In the genomic region with DNA sequence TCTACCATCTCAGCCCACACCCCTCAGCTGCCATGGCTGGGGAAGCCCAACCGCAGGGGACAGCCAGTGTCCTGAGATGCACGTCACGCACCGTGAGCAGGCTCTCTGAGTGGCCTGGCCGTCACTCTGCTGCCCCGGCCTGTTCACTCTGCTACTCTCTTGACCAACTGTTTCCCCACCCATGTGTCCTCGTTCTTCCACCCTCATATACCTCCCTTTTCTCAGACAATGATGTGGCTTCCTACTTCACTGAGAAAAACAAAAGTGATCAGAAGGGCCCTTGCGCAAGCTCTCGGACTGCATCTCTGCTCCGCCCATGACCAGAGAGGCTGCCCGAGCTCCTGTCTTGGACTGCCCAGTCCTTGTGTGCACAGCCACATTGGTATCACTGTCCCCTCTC, we compare ENCODE assay signal across 18 cellular contexts. TPM values are rescaled to one million over a fixed set of nuclear protein-coding genes. Genes with fewer than 3 reads are reported as not detected.
DNase-seq lines count a peak whose midpoint lies in the region; ATAC-seq and TF ChIP-seq lines count a peak whose summit lies in the region.
"Had no signal": no experiment of that assay in that cellular context is flagged by ENCODE, and none has a peak within 500 bp of the region (broad histone marks: within the 10 kb centered on the region; RNA-seq: fewer than 3 reads in every experiment).

No MANE protein-coding gene starts in this region.

- peak overlapping the region; percentile 76 to 78 for H3K27ac Mint-ChIP-seq in activated naive CD4-positive, alpha-beta T cell treated with anti-CD3 and anti-CD28 coated beads, Interleukin-2, amount 50 U/mL, for 72 hours
- peak overlapping the region; percentile 30 for H3K27ac Mint-ChIP-seq in activated B cell treated with CpG ODN at 0.5 μM for 24 hours
- H3K27ac Mint-ChIP-seq in glutamatergic neuron (ENCODE audit: unreplicated experiment), result peak overlapping the region; percentile 49
- H3K27ac Mint-ChIP-seq in stimulated activated memory B cell treated with anti-CD40 and anti-IgM and Interleukin-4, amounts not matched to agents 10 μg/mL and 1 μg/mL and 100 μg/mL, for 72 hours, result peak overlapping the region; percentile 7

- H3K4me1 Mint-ChIP-seq in activated B cell treated with CpG ODN at 0.5 μM for 24 hours, result peaks cover 3% of the 10 kb centered on the region
- H3K4me1 Mint-ChIP-seq in glutamatergic neuron (ENCODE audit: low read depth, unreplicated experiment), result peaks cover 34% of the 10 kb centered on the region
- H3K4me1 Mint-ChIP-seq in stimulated activated memory B cell treated with anti-CD40 and anti-IgM and Interleukin-4, amounts not matched to agents 10 μg/mL and 1 μg/mL and 100 μg/mL, for 72 hours, result peaks cover 7% of the 10 kb centered on the region

- no peaks in the 10 kb centered on the region for H3K27me3 Mint-ChIP-seq in activated B cell treated with CpG ODN at 0.5 μM for 24 hours
- peaks cover 3% of the 10 kb centered on the region for H3K27me3 Mint-ChIP-seq in glutamatergic neuron (ENCODE audit: unreplicated experiment)
- H3K27me3 Mint-ChIP-seq in stimulated activated memory B cell treated with anti-CD40 and anti-IgM and Interleukin-4, amounts not matched to agents 10 μg/mL and 1 μg/mL and 100 μg/mL, for 72 hours, result no peaks in the 10 kb centered on the region

- TF ChIP-seq CTCF in activated B cell treated with CpG ODN at 0.5 μM for 24 hours (IDR thresholded peaks at IDR 0.05) (no peak), glutamatergic neuron (IDR thresholded peaks at IDR 0.05; ENCODE audit: partially characterized antibody, unreplicated experiment) (no peak)

- no peak for ATAC-seq in activated naive CD4-positive, alpha-beta T cell treated with anti-CD3 and anti-CD28 coated beads, Interleukin-2, amount 50 U/mL, for 72 hours
- ATAC-seq in activated B cell treated with CpG ODN at 0.5 μM for 24 hours (ENCODE audit: low read depth) (no peak), GM21786 (IDR thresholded peaks at IDR 0.05; ENCODE audit: unreplicated experiment) (no peak), GM19324 (IDR thresholded peaks at IDR 0.05; ENCODE audit: low FRiP score, unreplicated experiment) (no peak)
- ATAC-seq in stimulated activated memory B cell treated with anti-CD40 and anti-IgM and Interleukin-4, amounts not matched to agents 10 μg/mL and 1 μg/mL and 100 μg/mL, for 72 hours, result peak; percentile 29
- ATAC-seq: GM12878 had no signal

- DNase-seq in activated naive CD4-positive, alpha-beta T cell treated with anti-CD3 and anti-CD28 coated beads, Interleukin-2, amount 50 U/mL, for 72 hours (ENCODE audit: low spot score in 2 of 2), result no peak
- no peak for DNase-seq in activated naive CD4-positive, alpha-beta T cell treated with Interleukin-2 at 50 U/mL for 16 hours
- DNase-seq in activated B cell treated with CpG ODN at 0.5 μM for 24 hours (no peak), glutamatergic neuron (no peak), AG08395 (ENCODE audit: low spot score) (no peak)
- DNase-seq: amygdala, caudate nucleus, DMS53, GOT3, MM.1S, NCI-H1436 treated with DMSO at 0.1 percent for 48 hours, NCI-H524 treated with DMSO at 0.1 percent for 48 hours, sigmoid colon, transverse colon had no signal

- H3K4me3 Mint-ChIP-seq in activated B cell treated with CpG ODN at 0.5 μM for 24 hours (no peak overlapping the region), glutamatergic neuron (ENCODE audit: unreplicated experiment) (no peak overlapping the region)
- no peak overlapping the region for H3K4me3 Mint-ChIP-seq in stimulated activated memory B cell treated with anti-CD40 and anti-IgM and Interleukin-4, amounts not matched to agents 10 μg/mL and 1 μg/mL and 100 μg/mL, for 72 hours

- POLR2A ChIA-PET in activated B cell treated with CpG ODN at 0.5 μM for 24 hours (lab: Charles Lee), result no interaction called here

- intact Hi-C loops in activated B cell treated with CpG ODN at 0.5 μM for 24 hours (cut with micrococcal nuclease), result no loop called here

- CTCF ChIA-PET in activated B cell treated with CpG ODN at 0.5 μM for 24 hours (lab: Charles Lee), result no interaction called here

- H3K36me3 Mint-ChIP-seq in activated naive CD4-positive, alpha-beta T cell treated with anti-CD3 and anti-CD28 coated beads, Interleukin-2, amount 50 U/mL, for 72 hours, result peaks cover 31 to 44% of the 10 kb centered on the region in 2 donors
- H3K36me3 Mint-ChIP-seq in activated B cell treated with CpG ODN at 0.5 μM for 24 hours (ENCODE audit: low read depth) (peaks cover 92% of the 10 kb centered on the region), glutamatergic neuron (ENCODE audit: unreplicated experiment) (peaks cover 16% of the 10 kb centered on the region)
- H3K36me3 Mint-ChIP-seq in stimulated activated memory B cell treated with anti-CD40 and anti-IgM and Interleukin-4, amounts not matched to agents 10 μg/mL and 1 μg/mL and 100 μg/mL, for 72 hours, result peaks cover 70% of the 10 kb centered on the region

- H3K9me3 Mint-ChIP-seq in activated naive CD4-positive, alpha-beta T cell treated with anti-CD3 and anti-CD28 coated beads, Interleukin-2, amount 50 U/mL, for 72 hours, result no peaks in the 10 kb centered on the region
- no peaks in the 10 kb centered on the region for H3K9me3 Mint-ChIP-seq in activated B cell treated with CpG ODN at 0.5 μM for 24 hours
- peaks cover 12% of the 10 kb centered on the region for H3K9me3 Mint-ChIP-seq in glutamatergic neuron (ENCODE audit: unreplicated experiment)
- no peaks in the 10 kb centered on the region for H3K9me3 Mint-ChIP-seq in stimulated activated memory B cell treated with anti-CD40 and anti-IgM and Interleukin-4, amounts not matched to agents 10 μg/mL and 1 μg/mL and 100 μg/mL, for 72 hours

RNA-seq across cellular contexts. Expression of a gene that starts 47.6 kb away (rescaled TPM):
- total RNA-seq in activated naive CD4-positive, alpha-beta T cell treated with anti-CD3 and anti-CD28 coated beads, Interleukin-2, amount 50 U/mL, for 72 hours, result 10 to 100 TPM; 59.4 to 60.2 TPM
- total RNA-seq in activated B cell treated with CpG ODN at 0.5 μM for 24 hours (94.0 and 96.5 TPM in 2 replicates), glutamatergic neuron (ENCODE audit: unreplicated experiment) (17.7 TPM)

Comparison
In these comparisons a context has a peak if more than half of its experiments do, and no peak if none do; other contexts are left out.
1. H3K27ac Mint-ChIP-seq: peak in every context shown above with its lines; median percentile 77 in activated naive CD4-positive, alpha-beta T cell treated with anti-CD3 and anti-CD28 coated beads, Interleukin-2, amount 50 U/mL, for 72 hours; 49 in glutamatergic neuron; 30 in activated B cell treated with CpG ODN at 0.5 μM for 24 hours; 7 in stimulated activated memory B cell treated with anti-CD40 and anti-IgM and Interleukin-4, amounts not matched to agents 10 μg/mL and 1 μg/mL and 100 μg/mL, for 72 hours.